Comparison of ENCODE assay signal across 10 cellular contexts in genomic region chr1:21291184-21291583, GRCh38. TPM values are rescaled to one million over a fixed set of nuclear protein-coding genes. Genes with fewer than 3 reads are reported as not detected.
DNase-seq lines count a peak whose midpoint lies in the region; ATAC-seq and TF ChIP-seq lines count a peak whose summit lies in the region.
"Had no signal": no experiment of that assay in that cellular context is flagged by ENCODE, and none has a peak within 500 bp of the region (broad histone marks: within the 10 kb centered on the region; RNA-seq: fewer than 3 reads in every experiment).

No MANE protein-coding gene starts in this region.

- no peaks in the 10 kb centered on the region for H3K27me3 Mint-ChIP-seq in activated T-cell treated with anti-CD3 and anti-CD28 coated beads, Interleukin-2, amount 50 U/mL, for 4 hours (ENCODE audit: low read depth)
- H3K27me3 Mint-ChIP-seq in T-helper 17 cell (no peaks in the 10 kb centered on the region), glutamatergic neuron (ENCODE audit: unreplicated experiment) (peaks cover 4% of the 10 kb centered on the region)

- H3K4me1 Mint-ChIP-seq in activated T-cell treated with anti-CD3 and anti-CD28 coated beads, Interleukin-2, amount 50 U/mL, for 4 hours (ENCODE audit: low read depth): peaks cover 74% of the 10 kb centered on the region
- H3K4me1 Mint-ChIP-seq in T-helper 17 cell: peaks cover 52% of the 10 kb centered on the region
- H3K4me1 Mint-ChIP-seq in glutamatergic neuron (ENCODE audit: low read depth, unreplicated experiment): peaks cover 20% of the 10 kb centered on the region

- no peak for DNase-seq in activated T-cell treated with anti-CD3 and anti-CD28 coated beads, Interleukin-2, amount 50 U/mL, for 4 hours
- no peak for DNase-seq in activated T-cell treated with anti-CD3 and anti-CD28 coated beads for 4 hours
- DNase-seq in T-helper 17 cell: no peak
- no peak for DNase-seq in glutamatergic neuron
- no peak for DNase-seq in stomach
- no peak for DNase-seq in stimulated activated CD4-positive, alpha-beta T cell treated with anti-CD3 and anti-CD28 coated beads, Interleukin-12 subunit alpha, Interleukin-12 subunit beta, amount 100 ng/mL, for 4 hours
- DNase-seq in NAMALWA (ENCODE audit: low spot score): no peak
- DNase-seq: GOT3, NCI-H2029 had no signal

- no peak for TF ChIP-seq CTCF in glutamatergic neuron (IDR thresholded peaks at IDR 0.05; ENCODE audit: partially characterized antibody, unreplicated experiment)
- no peak for TF ChIP-seq CTCF in stomach (IDR thresholded peaks at IDR 0.05)

- H3K36me3 Mint-ChIP-seq in activated T-cell treated with anti-CD3 and anti-CD28 coated beads, Interleukin-2, amount 50 U/mL, for 4 hours (ENCODE audit: insufficient read depth): peaks cover 11% of the 10 kb centered on the region
- H3K36me3 Mint-ChIP-seq in T-helper 17 cell (ENCODE audit: low read depth) (peaks cover 4% of the 10 kb centered on the region), glutamatergic neuron (ENCODE audit: unreplicated experiment) (no peaks in the 10 kb centered on the region)

- 86 to 92% (median 87%) methylated on average over 8 of the region's 8 CpGs for WGBS in stomach, 5 donors

- peak overlapping the region; percentile 85 for H3K4me3 Mint-ChIP-seq in activated T-cell treated with anti-CD3 and anti-CD28 coated beads, Interleukin-2, amount 50 U/mL, for 4 hours
- peak overlapping the region; percentile 95 for H3K4me3 Mint-ChIP-seq in T-helper 17 cell
- peak overlapping the region; percentile 84 for H3K4me3 Mint-ChIP-seq in glutamatergic neuron (ENCODE audit: unreplicated experiment)

- no peak for ATAC-seq in activated T-cell treated with anti-CD3 and anti-CD28 coated beads, Interleukin-2, amount 50 U/mL, for 4 hours
- ATAC-seq in T-helper 17 cell: no peak
- ATAC-seq in GM21825 (IDR thresholded peaks at IDR 0.05; ENCODE audit: unreplicated experiment): no peak

- H3K36me3 ChIP-seq in stomach: no peaks in the 10 kb centered on the region

- H3K9me3 Mint-ChIP-seq in activated T-cell treated with anti-CD3 and anti-CD28 coated beads, Interleukin-2, amount 50 U/mL, for 4 hours: no peaks in the 10 kb centered on the region
- H3K9me3 Mint-ChIP-seq in glutamatergic neuron (ENCODE audit: unreplicated experiment): peaks cover 4% of the 10 kb centered on the region

- H3K4me1 ChIP-seq in stomach: peaks cover 54 to 88% (median 70%) of the 10 kb centered on the region in 4 donors

- TF ChIP-seq POLR2A in stomach (IDR thresholded peaks at IDR 0.05): no peak

- no peaks in the 10 kb centered on the region for H3K27me3 ChIP-seq in stomach

- peak overlapping the region in 4 of 5 donors; percentile 73 to 89 (median 83) for H3K27ac ChIP-seq in stomach

- H3K9me3 ChIP-seq in T-helper 17 cell (ENCODE audit: control insufficient read depth, low read length, poor library complexity, severe bottlenecking) (no peaks in the 10 kb centered on the region), stomach (no peaks in the 10 kb centered on the region)

- intact Hi-C loops in stomach (cut with DNase I; ENCODE audit: low total_unique reads): no loop called here

- H3K27ac Mint-ChIP-seq in T-helper 17 cell: peak overlapping the region; percentile 100
- no peak overlapping the region for H3K27ac Mint-ChIP-seq in glutamatergic neuron (ENCODE audit: unreplicated experiment)

- H3K4me3 ChIP-seq in stomach: peak overlapping the region in 1 of 4 donors; percentile 71

- TF ChIP-seq EP300 in stomach (IDR thresholded peaks at IDR 0.05): no peak

RNA-seq across cellular contexts. Expression of gene ECE1, which starts 0.9 kb away (rescaled TPM):
- 100 to 1,000 TPM; 121 to 168 (median 149) TPM for total RNA-seq in activated T-cell treated with anti-CD3 and anti-CD28 coated beads, Interleukin-2, amount 50 U/mL, for 4 hours
- 100 to 1,000 TPM; 116 to 117 TPM for total RNA-seq in T-helper 17 cell
- 36.1 TPM for total RNA-seq in glutamatergic neuron (ENCODE audit: unreplicated experiment)
- total RNA-seq in stomach: 100 to 1,000 TPM in 2 of 5 donors, 10 to 100 TPM in 3; 40.2 to 574 (median 71.4) TPM
- polyA plus RNA-seq in stomach: 10 to 100 TPM; 17.6 to 30.9 (median 25.4) TPM
